ENCODE assay signal across 13 cellular contexts in genomic region chr2:18690342-18690741, GRCh38.
A peak's percentile ranks its signal among the peaks of the same experiment; 100 is the strongest.
DNase-seq lines count a peak whose midpoint lies in the region; ATAC-seq and TF ChIP-seq lines count a peak whose summit lies in the region.
"Had no signal": no experiment of that assay in that cellular context is flagged by ENCODE, and none has a peak within 500 bp of the region (broad histone marks: within the 10 kb centered on the region; RNA-seq: fewer than 3 reads in every experiment).

No MANE protein-coding gene starts in this region.

- POLR2A ChIA-PET in AG04450 (lab: Yijun Ruan, JAX), result no interaction called here

- no peak for DNase-seq in AG04450 (ENCODE audit: low read depth, low spot score)
- peak; percentile 11 to 15 for DNase-seq in SJCRH30
- peak; percentile 43 for DNase-seq in glutamatergic neuron
- no peak for DNase-seq in sciatic nerve (ENCODE audit: low spot score)
- DNase-seq in stimulated activated CD4-positive, alpha-beta T cell treated with anti-CD3 and anti-CD28 coated beads, Interleukin-4, amount 100 ng/mL, for 4 hours, result no peak
- DNase-seq: C1 segment of cervical spinal cord, NCI-H1417 treated with DMSO at 0.1 percent for 48 hours, NCI-H774, retina had no signal

- no peak overlapping the region for H3K4me3 ChIP-seq in AG04450 (ENCODE audit: low read depth, low read length)
- no peak overlapping the region for H3K4me3 ChIP-seq in SJCRH30
- H3K4me3 ChIP-seq: SK-N-MC had no signal

- no peaks in the 10 kb centered on the region for H3K9me3 Mint-ChIP-seq in glutamatergic neuron (ENCODE audit: unreplicated experiment)

- H3K36me3 Mint-ChIP-seq in glutamatergic neuron (ENCODE audit: unreplicated experiment), result no peaks in the 10 kb centered on the region

- no peak overlapping the region for H3K4me3 Mint-ChIP-seq in glutamatergic neuron (ENCODE audit: unreplicated experiment)

- ATAC-seq in sciatic nerve (no peak), HG03175 (IDR thresholded peaks at IDR 0.05; ENCODE audit: unreplicated experiment) (no peak), HG03521 (IDR thresholded peaks at IDR 0.05; ENCODE audit: unreplicated experiment) (no peak)

- H3K27ac ChIP-seq in AG04450 (ENCODE audit: low read depth, low read length) (no peak overlapping the region), SJCRH30 (no peak overlapping the region)
- H3K27ac ChIP-seq: SK-N-MC had no signal

- H3K4me1 ChIP-seq in SJCRH30, result peaks cover 5% of the 10 kb centered on the region; the same call in 1 of the 2 replicates

- TF ChIP-seq CTCF in AG04450 (IDR thresholded peaks at IDR 0.05; ENCODE audit: low read depth, low read length), result peak; percentile 22; the same call in 1 of the 2 replicates
- 0 out of 2 replicates have a peak, but pooled peaks have one; percentile 22 for TF ChIP-seq CTCF in GM12874 (IDR thresholded peaks at IDR 0.05; ENCODE audit: insufficient read depth, low read depth, low read length)
- TF ChIP-seq CTCF in glutamatergic neuron (IDR thresholded peaks at IDR 0.05; ENCODE audit: partially characterized antibody, unreplicated experiment), result peak; percentile 32

- CTCF ChIA-PET in AG04450 (lab: Charles Lee), result interaction anchor here (1.1 to 1.4 kb wide), 2 partner anchors 12 to 14 kb away, joined by 3 to 6 read pairs; no protein-coding TSS in a partner anchor

- intact Hi-C loops in sciatic nerve (cut with DNase I), result no loop called here

- no peaks in the 10 kb centered on the region for H3K27me3 ChIP-seq in AG04450 (ENCODE audit: control insufficient read depth, insufficient read depth, low read length)
- no peaks in the 10 kb centered on the region for H3K27me3 ChIP-seq in SJCRH30

- no peaks in the 10 kb centered on the region for H3K9me3 ChIP-seq in AG04450 (ENCODE audit: control insufficient read depth, insufficient read depth, low read length)
- 0 out of 2 replicates have a peak, but pooled peaks cover 2% of the 10 kb centered on the region for H3K9me3 ChIP-seq in SJCRH30 (replicated peaks)

- no peak overlapping the region for H3K27ac Mint-ChIP-seq in glutamatergic neuron (ENCODE audit: unreplicated experiment)

- no peaks in the 10 kb centered on the region for H3K4me1 Mint-ChIP-seq in glutamatergic neuron (ENCODE audit: low read depth, unreplicated experiment)

- H3K27me3 Mint-ChIP-seq in glutamatergic neuron (ENCODE audit: unreplicated experiment), result no peaks in the 10 kb centered on the region

- no peaks in the 10 kb centered on the region for H3K36me3 ChIP-seq in SJCRH30

Comparison
In these comparisons a context has a peak if more than half of its experiments do, and no peak if none do; other contexts are left out.
1. DNase-seq: peak in SJCRH30 (2 of 2) and glutamatergic neuron (single experiment); none in AG04450 (single experiment), sciatic nerve (single experiment) and stimulated activated CD4-positive, alpha-beta T cell treated with anti-CD3 and anti-CD28 coated beads, Interleukin-4, amount 100 ng/mL, for 4 hours (0 of 2).
2. Peak in every context shown above with its lines, with median percentiles within 50 percentile points of each other: CTCF ChIP-seq.